Comparison of ENCODE assay signal across 12 cellular contexts in the genomic region with DNA sequence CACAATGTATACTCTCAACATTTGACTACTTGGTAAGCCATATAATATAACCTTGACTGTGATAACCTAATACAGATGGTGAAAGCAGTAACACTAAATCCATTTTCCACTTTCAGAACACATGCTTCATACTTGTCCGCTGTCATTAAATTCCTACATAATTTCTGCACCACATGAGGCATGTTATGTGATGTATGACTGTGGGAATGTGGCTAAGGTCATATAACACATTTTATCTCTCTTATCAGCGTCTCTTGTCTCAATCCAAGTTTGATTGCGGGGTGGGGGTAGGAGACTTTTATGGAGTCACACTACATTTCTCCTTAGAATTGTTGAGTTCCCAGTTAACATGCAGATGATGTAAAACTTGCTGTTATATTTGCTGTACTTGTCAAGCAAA.
"Had no signal": no experiment of that assay in that cellular context is flagged by ENCODE, and none has a peak within 500 bp of the region (broad histone marks: within the 10 kb centered on the region; RNA-seq: fewer than 3 reads in every experiment).

No MANE protein-coding gene starts in this region.

- DNase-seq: activated CD4-positive, alpha-beta T cell treated with anti-CD3 and anti-CD28 coated beads for 4 hours; activated CD8-positive, alpha-beta memory T cell treated with anti-CD3 and anti-CD28 coated beads, Interleukin-2, amount 50 U/mL, for 48 hours; activated CD8-positive, alpha-beta T cell treated with anti-CD3 and anti-CD28 coated beads, Interleukin-2, amount 10 ng/mL, durations not matched to agents 7 days and 5 days; activated naive CD8-positive, alpha-beta T cell treated with anti-CD3 and anti-CD28 coated beads, Interleukin-2, amount 10 ng/mL, durations not matched to agents 7 days and 5 days; heart right ventricle; pancreas; retina; stimulated activated naive B cell treated with anti-CD40 and anti-IgM and Interleukin-4, amounts not matched to agents 10 μg/mL and 1 μg/mL and 100 μg/mL, for 72 hours; T1000 had no signal

- ATAC-seq: activated CD8-positive, alpha-beta T cell treated with anti-CD3 and anti-CD28 coated beads, Interleukin-2, amount 10 ng/mL, durations not matched to agents 7 days and 5 days; pancreas; stimulated activated naive B cell treated with anti-CD40 and anti-IgM and Interleukin-4, amounts not matched to agents 10 μg/mL and 1 μg/mL and 100 μg/mL, for 72 hours had no signal

- H3K9me3 ChIP-seq: ascending aorta, esophagus muscularis mucosa, heart right ventricle, pancreas, SJSA1 had no signal

- H3K4me3 ChIP-seq: ascending aorta, esophagus muscularis mucosa, heart right ventricle, pancreas, SJSA1 had no signal

- H3K27me3 ChIP-seq: ascending aorta, esophagus muscularis mucosa, heart right ventricle, pancreas, SJSA1 had no signal

- H3K27ac ChIP-seq: ascending aorta, esophagus muscularis mucosa, pancreas, SJSA1 had no signal

- H3K4me1 ChIP-seq: ascending aorta, pancreas had no signal

- H3K36me3 ChIP-seq: heart right ventricle, pancreas had no signal
